Comparison of ENCODE assay signal across 16 cellular contexts in genomic region chr9:20608582-20608981, GRCh38.
A peak's percentile ranks its signal among the peaks of the same experiment; 100 is the strongest.
DNase-seq lines count a peak whose midpoint lies in the region; ATAC-seq lines count a peak whose summit lies in the region.
"Had no signal": no experiment of that assay in that cellular context is flagged by ENCODE, and none has a peak within 500 bp of the region (broad histone marks: within the 10 kb centered on the region; RNA-seq: fewer than 3 reads in every experiment).

No MANE protein-coding gene starts in this region.

- H3K9me3 Mint-ChIP-seq in T-helper 2 cell treated with Interferon-gamma antibody and Interleukin-4, amounts not matched to agents 5 μg/mL and 100 μg/mL, for 36 hours, result no peaks in the 10 kb centered on the region
- no peaks in the 10 kb centered on the region for H3K9me3 Mint-ChIP-seq in stimulated activated naive CD8-positive, alpha-beta T cell treated with anti-CD3 and anti-CD28 coated beads, Interleukin-15, Interleukin-2, amounts not matched to agents 100 ng/mL and 50 ng/mL, for 24 hours
- H3K9me3 Mint-ChIP-seq in activated naive CD8-positive, alpha-beta T cell treated with anti-CD3 and anti-CD28 coated beads, Interleukin-2, amount 50 U/mL, for 24 hours, result no peaks in the 10 kb centered on the region
- H3K9me3 Mint-ChIP-seq: CD8-positive, alpha-beta memory T cell had no signal

- H3K27me3 Mint-ChIP-seq in T-helper 2 cell treated with Interferon-gamma antibody and Interleukin-4, amounts not matched to agents 5 μg/mL and 100 μg/mL, for 36 hours (ENCODE audit: low read depth), result no peaks in the 10 kb centered on the region
- H3K27me3 Mint-ChIP-seq in stimulated activated naive CD8-positive, alpha-beta T cell treated with anti-CD3 and anti-CD28 coated beads, Interleukin-15, Interleukin-2, amounts not matched to agents 100 ng/mL and 50 ng/mL, for 24 hours, result no peaks in the 10 kb centered on the region
- no peaks in the 10 kb centered on the region for H3K27me3 Mint-ChIP-seq in activated naive CD8-positive, alpha-beta T cell treated with anti-CD3 and anti-CD28 coated beads, Interleukin-2, amount 50 U/mL, for 24 hours
- H3K27me3 Mint-ChIP-seq: CD8-positive, alpha-beta memory T cell had no signal

- no peak for DNase-seq in T-helper 2 cell treated with Interferon-gamma antibody and Interleukin-4, amounts not matched to agents 5 μg/mL and 100 μg/mL, for 36 hours (ENCODE audit: low spot score)
- DNase-seq in T-helper 2 cell (no peak), head of caudate nucleus (no peak), germinal center (ENCODE audit: low spot score) (no peak)
- DNase-seq in stimulated activated naive CD8-positive, alpha-beta T cell treated with anti-CD3 and anti-CD28 coated beads, Interleukin-15, Interleukin-2, amounts not matched to agents 100 U/mL and 50 U/mL, for 24 hours, result no peak
- no peak for DNase-seq in activated naive CD8-positive, alpha-beta T cell treated with anti-CD3 and anti-CD28 coated beads, Interleukin-2, amount 50 U/mL, for 24 hours
- DNase-seq: CD8-positive, alpha-beta memory T cell; DND-41; GDM1; GM23248; NCI-H1105 treated with DMSO at 0.1 percent for 48 hours; NCI-H1930; NCI-H526 treated with DMSO at 0.1 percent for 48 hours had no signal

- ATAC-seq in stimulated activated naive CD8-positive, alpha-beta T cell treated with anti-CD3 and anti-CD28 coated beads, Interleukin-15, Interleukin-2, amounts not matched to agents 100 U/mL and 50 U/mL, for 24 hours, result no peak
- ATAC-seq in activated naive CD8-positive, alpha-beta T cell treated with anti-CD3 and anti-CD28 coated beads, Interleukin-2, amount 50 U/mL, for 24 hours, result no peak
- no peak for ATAC-seq in HG03521 (IDR thresholded peaks at IDR 0.05; ENCODE audit: unreplicated experiment)
- ATAC-seq: GM12878 had no signal

- H3K4me1 Mint-ChIP-seq in T-helper 2 cell treated with Interferon-gamma antibody and Interleukin-4, amounts not matched to agents 5 μg/mL and 100 μg/mL, for 36 hours (ENCODE audit: low read depth), result peaks cover 48% of the 10 kb centered on the region
- peaks cover 88% of the 10 kb centered on the region for H3K4me1 Mint-ChIP-seq in stimulated activated naive CD8-positive, alpha-beta T cell treated with anti-CD3 and anti-CD28 coated beads, Interleukin-15, Interleukin-2, amounts not matched to agents 100 ng/mL and 50 ng/mL, for 24 hours (ENCODE audit: low read depth)
- peaks cover 75% of the 10 kb centered on the region for H3K4me1 Mint-ChIP-seq in activated naive CD8-positive, alpha-beta T cell treated with anti-CD3 and anti-CD28 coated beads, Interleukin-2, amount 50 U/mL, for 24 hours

- peak overlapping the region; percentile 25 for H3K4me3 Mint-ChIP-seq in T-helper 2 cell treated with Interferon-gamma antibody and Interleukin-4, amounts not matched to agents 5 μg/mL and 100 μg/mL, for 36 hours
- H3K4me3 Mint-ChIP-seq in stimulated activated naive CD8-positive, alpha-beta T cell treated with anti-CD3 and anti-CD28 coated beads, Interleukin-15, Interleukin-2, amounts not matched to agents 100 ng/mL and 50 ng/mL, for 24 hours, result peak overlapping the region; percentile 1
- H3K4me3 Mint-ChIP-seq in activated naive CD8-positive, alpha-beta T cell treated with anti-CD3 and anti-CD28 coated beads, Interleukin-2, amount 50 U/mL, for 24 hours, result peak overlapping the region; percentile 30

- intact Hi-C loops in head of caudate nucleus (cut with DNase I), result no loop called here

- H3K27ac Mint-ChIP-seq in T-helper 2 cell treated with Interferon-gamma antibody and Interleukin-4, amounts not matched to agents 5 μg/mL and 100 μg/mL, for 36 hours, result no peak overlapping the region
- no peak overlapping the region for H3K27ac Mint-ChIP-seq in stimulated activated naive CD8-positive, alpha-beta T cell treated with anti-CD3 and anti-CD28 coated beads, Interleukin-15, Interleukin-2, amounts not matched to agents 100 ng/mL and 50 ng/mL, for 24 hours
- peak overlapping the region; percentile 33 for H3K27ac Mint-ChIP-seq in activated naive CD8-positive, alpha-beta T cell treated with anti-CD3 and anti-CD28 coated beads, Interleukin-2, amount 50 U/mL, for 24 hours
- H3K27ac Mint-ChIP-seq: CD8-positive, alpha-beta memory T cell had no signal

- H3K36me3 Mint-ChIP-seq in T-helper 2 cell treated with Interferon-gamma antibody and Interleukin-4, amounts not matched to agents 5 μg/mL and 100 μg/mL, for 36 hours (ENCODE audit: low read depth), result peaks cover 7% of the 10 kb centered on the region
- H3K36me3 Mint-ChIP-seq in stimulated activated naive CD8-positive, alpha-beta T cell treated with anti-CD3 and anti-CD28 coated beads, Interleukin-15, Interleukin-2, amounts not matched to agents 100 ng/mL and 50 ng/mL, for 24 hours (ENCODE audit: low read depth), result no peaks in the 10 kb centered on the region
- no peaks in the 10 kb centered on the region for H3K36me3 Mint-ChIP-seq in activated naive CD8-positive, alpha-beta T cell treated with anti-CD3 and anti-CD28 coated beads, Interleukin-2, amount 50 U/mL, for 24 hours (ENCODE audit: low read depth)
